ENCODE assay signal across 1 cellular context in the genomic region with DNA sequence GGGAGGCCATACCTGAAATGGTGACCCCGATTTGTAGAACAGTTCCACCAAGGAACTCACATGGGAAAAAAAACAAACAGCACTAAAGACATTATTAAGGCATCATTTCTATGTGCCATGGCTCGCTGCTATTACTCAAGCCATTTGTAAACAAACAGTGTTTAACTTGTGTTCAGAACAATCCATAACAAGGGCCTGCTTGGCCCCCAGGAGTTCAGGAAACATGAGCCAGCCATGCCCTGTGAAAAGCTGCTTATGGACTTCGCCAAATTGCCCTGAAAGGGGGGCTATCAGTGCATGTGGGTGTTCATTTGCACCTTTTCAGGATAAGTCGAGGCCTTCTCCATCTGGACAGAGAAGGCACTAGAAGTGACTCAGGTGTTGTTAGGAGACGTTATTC.
TF ChIP-seq lines count a peak whose summit lies in the region.

No MANE protein-coding gene starts in this region.

TF ChIP-seq in HepG2, 621 proteins besides CTCF, POLR2A, EP300 and RAD21 (continued from another document and continues in another):
- TF ChIP-seq, protein P1, sequence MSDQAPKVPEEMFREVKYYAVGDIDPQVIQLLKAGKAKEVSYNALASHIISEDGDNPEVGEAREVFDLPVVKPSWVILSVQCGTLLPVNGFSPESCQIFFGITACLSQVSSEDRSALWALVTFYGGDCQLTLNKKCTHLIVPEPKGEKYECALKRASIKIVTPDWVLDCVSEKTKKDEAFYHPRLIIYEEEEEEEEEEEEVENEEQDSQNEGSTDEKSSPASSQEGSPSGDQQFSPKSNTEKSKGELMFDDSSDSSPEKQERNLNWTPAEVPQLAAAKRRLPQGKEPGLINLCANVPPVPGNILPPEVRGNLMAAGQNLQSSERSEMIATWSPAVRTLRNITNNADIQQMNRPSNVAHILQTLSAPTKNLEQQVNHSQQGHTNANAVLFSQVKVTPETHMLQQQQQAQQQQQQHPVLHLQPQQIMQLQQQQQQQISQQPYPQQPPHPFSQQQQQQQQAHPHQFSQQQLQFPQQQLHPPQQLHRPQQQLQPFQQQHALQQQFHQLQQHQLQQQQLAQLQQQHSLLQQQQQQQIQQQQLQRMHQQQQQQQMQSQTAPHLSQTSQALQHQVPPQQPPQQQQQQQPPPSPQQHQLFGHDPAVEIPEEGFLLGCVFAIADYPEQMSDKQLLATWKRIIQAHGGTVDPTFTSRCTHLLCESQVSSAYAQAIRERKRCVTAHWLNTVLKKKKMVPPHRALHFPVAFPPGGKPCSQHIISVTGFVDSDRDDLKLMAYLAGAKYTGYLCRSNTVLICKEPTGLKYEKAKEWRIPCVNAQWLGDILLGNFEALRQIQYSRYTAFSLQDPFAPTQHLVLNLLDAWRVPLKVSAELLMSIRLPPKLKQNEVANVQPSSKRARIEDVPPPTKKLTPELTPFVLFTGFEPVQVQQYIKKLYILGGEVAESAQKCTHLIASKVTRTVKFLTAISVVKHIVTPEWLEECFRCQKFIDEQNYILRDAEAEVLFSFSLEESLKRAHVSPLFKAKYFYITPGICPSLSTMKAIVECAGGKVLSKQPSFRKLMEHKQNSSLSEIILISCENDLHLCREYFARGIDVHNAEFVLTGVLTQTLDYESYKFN (CRISPR knock-in tag; conservative IDR thresholded peaks at IDR 0.05): peak; percentile 79
- TF ChIP-seq, protein P2, sequence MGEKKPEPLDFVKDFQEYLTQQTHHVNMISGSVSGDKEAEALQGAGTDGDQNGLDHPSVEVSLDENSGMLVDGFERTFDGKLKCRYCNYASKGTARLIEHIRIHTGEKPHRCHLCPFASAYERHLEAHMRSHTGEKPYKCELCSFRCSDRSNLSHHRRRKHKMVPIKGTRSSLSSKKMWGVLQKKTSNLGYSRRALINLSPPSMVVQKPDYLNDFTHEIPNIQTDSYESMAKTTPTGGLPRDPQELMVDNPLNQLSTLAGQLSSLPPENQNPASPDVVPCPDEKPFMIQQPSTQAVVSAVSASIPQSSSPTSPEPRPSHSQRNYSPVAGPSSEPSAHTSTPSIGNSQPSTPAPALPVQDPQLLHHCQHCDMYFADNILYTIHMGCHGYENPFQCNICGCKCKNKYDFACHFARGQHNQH (CRISPR knock-in tag; IDR thresholded peaks at IDR 0.05): 0 out of 2 replicates have a peak, but pooled peaks have one; percentile 44
- TF ChIP-seq, protein P3, sequence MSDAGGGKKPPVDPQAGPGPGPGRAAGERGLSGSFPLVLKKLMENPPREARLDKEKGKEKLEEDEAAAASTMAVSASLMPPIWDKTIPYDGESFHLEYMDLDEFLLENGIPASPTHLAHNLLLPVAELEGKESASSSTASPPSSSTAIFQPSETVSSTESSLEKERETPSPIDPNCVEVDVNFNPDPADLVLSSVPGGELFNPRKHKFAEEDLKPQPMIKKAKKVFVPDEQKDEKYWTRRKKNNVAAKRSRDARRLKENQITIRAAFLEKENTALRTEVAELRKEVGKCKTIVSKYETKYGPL (CRISPR knock-in tag; IDR thresholded peaks at IDR 0.05): no peak
- TF ChIP-seq, protein P4, sequence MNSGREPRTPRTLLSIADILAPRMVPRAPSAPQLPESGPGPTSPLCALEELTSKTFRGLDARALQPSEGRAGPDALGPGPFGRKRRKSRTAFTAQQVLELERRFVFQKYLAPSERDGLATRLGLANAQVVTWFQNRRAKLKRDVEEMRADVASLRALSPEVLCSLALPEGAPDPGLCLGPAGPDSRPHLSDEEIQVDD (CRISPR knock-in tag; IDR thresholded peaks at IDR 0.05; ENCODE audit: borderline replicate concordance): no peak
- no peak for TF ChIP-seq ZFYVE20 (CRISPR knock-in tag; IDR thresholded peaks at IDR 0.05; ENCODE audit: borderline replicate concordance, low read depth)
- 0 out of 2 replicates have a peak, but pooled peaks have one; percentile 19 for TF ChIP-seq GABPB1 (CRISPR knock-in tag; IDR thresholded peaks at IDR 0.05)
- TF ChIP-seq CBFB (CRISPR knock-in tag; IDR thresholded peaks at IDR 0.05): no peak
- no peak for TF ChIP-seq ZNF451 (CRISPR knock-in tag; IDR thresholded peaks at IDR 0.05)
- no peak for TF ChIP-seq ZSCAN29 (CRISPR knock-in tag; conservative IDR thresholded peaks at IDR 0.05)
- peak; percentile 10; the same call in 1 of the 2 replicates for TF ChIP-seq FOSL2 (CRISPR knock-in tag; IDR thresholded peaks at IDR 0.05)
- TF ChIP-seq, protein P5, sequence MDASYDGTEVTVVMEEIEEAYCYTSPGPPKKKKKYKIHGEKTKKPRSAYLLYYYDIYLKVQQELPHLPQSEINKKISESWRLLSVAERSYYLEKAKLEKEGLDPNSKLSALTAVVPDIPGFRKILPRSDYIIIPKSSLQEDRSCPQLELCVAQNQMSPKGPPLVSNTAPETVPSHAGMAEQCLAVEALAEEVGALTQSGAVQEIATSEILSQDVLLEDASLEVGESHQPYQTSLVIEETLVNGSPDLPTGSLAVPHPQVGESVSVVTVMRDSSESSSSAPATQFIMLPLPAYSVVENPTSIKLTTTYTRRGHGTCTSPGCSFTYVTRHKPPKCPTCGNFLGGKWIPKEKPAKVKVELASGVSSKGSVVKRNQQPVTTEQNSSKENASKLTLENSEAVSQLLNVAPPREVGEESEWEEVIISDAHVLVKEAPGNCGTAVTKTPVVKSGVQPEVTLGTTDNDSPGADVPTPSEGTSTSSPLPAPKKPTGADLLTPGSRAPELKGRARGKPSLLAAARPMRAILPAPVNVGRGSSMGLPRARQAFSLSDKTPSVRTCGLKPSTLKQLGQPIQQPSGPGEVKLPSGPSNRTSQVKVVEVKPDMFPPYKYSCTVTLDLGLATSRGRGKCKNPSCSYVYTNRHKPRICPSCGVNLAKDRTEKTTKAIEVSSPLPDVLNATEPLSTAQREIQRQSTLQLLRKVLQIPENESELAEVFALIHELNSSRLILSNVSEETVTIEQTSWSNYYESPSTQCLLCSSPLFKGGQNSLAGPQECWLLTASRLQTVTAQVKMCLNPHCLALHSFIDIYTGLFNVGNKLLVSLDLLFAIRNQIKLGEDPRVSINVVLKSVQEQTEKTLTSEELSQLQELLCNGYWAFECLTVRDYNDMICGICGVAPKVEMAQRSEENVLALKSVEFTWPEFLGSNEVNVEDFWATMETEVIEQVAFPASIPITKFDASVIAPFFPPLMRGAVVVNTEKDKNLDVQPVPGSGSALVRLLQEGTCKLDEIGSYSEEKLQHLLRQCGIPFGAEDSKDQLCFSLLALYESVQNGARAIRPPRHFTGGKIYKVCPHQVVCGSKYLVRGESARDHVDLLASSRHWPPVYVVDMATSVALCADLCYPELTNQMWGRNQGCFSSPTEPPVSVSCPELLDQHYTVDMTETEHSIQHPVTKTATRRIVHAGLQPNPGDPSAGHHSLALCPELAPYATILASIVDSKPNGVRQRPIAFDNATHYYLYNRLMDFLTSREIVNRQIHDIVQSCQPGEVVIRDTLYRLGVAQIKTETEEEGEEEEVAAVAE (CRISPR knock-in tag; IDR thresholded peaks at IDR 0.05; ENCODE audit: borderline replicate concordance): no peak
- TF ChIP-seq FOXP1 (IDR thresholded peaks at IDR 0.05): no peak
- peak; percentile 83 for TF ChIP-seq FOXP1 (CRISPR knock-in tag; IDR thresholded peaks at IDR 0.05)
- TF ChIP-seq HOXA3 (CRISPR knock-in tag; IDR thresholded peaks at IDR 0.05): peak; percentile 47; the same call in 1 of the 2 replicates
- 0 out of 2 replicates have a peak, but pooled peaks have one; percentile 27 for TF ChIP-seq ZNF335 (CRISPR knock-in tag; IDR thresholded peaks at IDR 0.05)
- TF ChIP-seq, protein P6, sequence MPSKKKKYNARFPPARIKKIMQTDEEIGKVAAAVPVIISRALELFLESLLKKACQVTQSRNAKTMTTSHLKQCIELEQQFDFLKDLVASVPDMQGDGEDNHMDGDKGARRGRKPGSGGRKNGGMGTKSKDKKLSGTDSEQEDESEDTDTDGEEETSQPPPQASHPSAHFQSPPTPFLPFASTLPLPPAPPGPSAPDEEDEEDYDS (CRISPR knock-in tag; IDR thresholded peaks at IDR 0.05): no peak
- peak; percentile 66; the same call in 1 of the 2 replicates for TF ChIP-seq ZKSCAN8 (CRISPR knock-in tag; IDR thresholded peaks at IDR 0.05; ENCODE audit: borderline replicate concordance)
- TF ChIP-seq ZNF337 (CRISPR knock-in tag; IDR thresholded peaks at IDR 0.05; ENCODE audit: borderline replicate concordance, low read depth): no peak
- TF ChIP-seq, protein P7, sequence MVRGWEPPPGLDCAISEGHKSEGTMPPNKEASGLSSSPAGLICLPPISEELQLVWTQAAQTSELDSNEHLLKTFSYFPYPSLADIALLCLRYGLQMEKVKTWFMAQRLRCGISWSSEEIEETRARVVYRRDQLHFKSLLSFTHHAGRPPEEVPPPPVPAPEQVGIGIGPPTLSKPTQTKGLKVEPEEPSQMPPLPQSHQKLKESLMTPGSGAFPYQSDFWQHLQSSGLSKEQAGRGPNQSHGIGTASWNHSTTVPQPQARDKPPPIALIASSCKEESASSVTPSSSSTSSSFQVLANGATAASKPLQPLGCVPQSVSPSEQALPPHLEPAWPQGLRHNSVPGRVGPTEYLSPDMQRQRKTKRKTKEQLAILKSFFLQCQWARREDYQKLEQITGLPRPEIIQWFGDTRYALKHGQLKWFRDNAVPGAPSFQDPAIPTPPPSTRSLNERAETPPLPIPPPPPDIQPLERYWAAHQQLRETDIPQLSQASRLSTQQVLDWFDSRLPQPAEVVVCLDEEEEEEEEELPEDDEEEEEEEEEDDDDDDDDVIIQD (CRISPR knock-in tag; IDR thresholded peaks at IDR 0.05; ENCODE audit: low read depth): 0 out of 2 replicates have a peak, but pooled peaks have one; percentile 56
- TF ChIP-seq, protein P8, sequence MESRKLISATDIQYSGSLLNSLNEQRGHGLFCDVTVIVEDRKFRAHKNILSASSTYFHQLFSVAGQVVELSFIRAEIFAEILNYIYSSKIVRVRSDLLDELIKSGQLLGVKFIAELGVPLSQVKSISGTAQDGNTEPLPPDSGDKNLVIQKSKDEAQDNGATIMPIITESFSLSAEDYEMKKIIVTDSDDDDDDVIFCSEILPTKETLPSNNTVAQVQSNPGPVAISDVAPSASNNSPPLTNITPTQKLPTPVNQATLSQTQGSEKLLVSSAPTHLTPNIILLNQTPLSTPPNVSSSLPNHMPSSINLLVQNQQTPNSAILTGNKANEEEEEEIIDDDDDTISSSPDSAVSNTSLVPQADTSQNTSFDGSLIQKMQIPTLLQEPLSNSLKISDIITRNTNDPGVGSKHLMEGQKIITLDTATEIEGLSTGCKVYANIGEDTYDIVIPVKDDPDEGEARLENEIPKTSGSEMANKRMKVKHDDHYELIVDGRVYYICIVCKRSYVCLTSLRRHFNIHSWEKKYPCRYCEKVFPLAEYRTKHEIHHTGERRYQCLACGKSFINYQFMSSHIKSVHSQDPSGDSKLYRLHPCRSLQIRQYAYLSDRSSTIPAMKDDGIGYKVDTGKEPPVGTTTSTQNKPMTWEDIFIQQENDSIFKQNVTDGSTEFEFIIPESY (CRISPR knock-in tag; IDR thresholded peaks at IDR 0.05): peak; percentile 32; the same call in 1 of the 2 replicates
- no peak for TF ChIP-seq NR2F6 (IDR thresholded peaks at IDR 0.05)
- TF ChIP-seq NR2F6 (CRISPR knock-in tag; IDR thresholded peaks at IDR 0.05): no peak
- no peak for TF ChIP-seq ZNF616 (CRISPR knock-in tag; IDR thresholded peaks at IDR 0.05; ENCODE audit: low read depth)
- TF ChIP-seq MIER3 (CRISPR knock-in tag; IDR thresholded peaks at IDR 0.05; ENCODE audit: borderline replicate concordance): peak; percentile 61; the same call in 1 of the 2 replicates
- TF ChIP-seq ZNF430 (CRISPR knock-in tag; IDR thresholded peaks at IDR 0.05): 0 out of 2 replicates have a peak, but pooled peaks have one; percentile 45
- no peak for TF ChIP-seq SOX13 (IDR thresholded peaks at IDR 0.05)
- TF ChIP-seq SOX13 (CRISPR knock-in tag; conservative IDR thresholded peaks at IDR 0.05 in 1 of 2, IDR thresholded peaks at IDR 0.05 in 1 of 2): peak in 1 of 2 experiments; percentile 86; a peak in 2 of 4 replicates
- no peak for TF ChIP-seq ZNF577 (CRISPR knock-in tag; IDR thresholded peaks at IDR 0.05; ENCODE audit: borderline replicate concordance, low read depth)
- TF ChIP-seq MED1 (CRISPR knock-in tag; IDR thresholded peaks at IDR 0.05): 0 out of 2 replicates have a peak, but pooled peaks have one; percentile 29
- TF ChIP-seq ZNF10 (CRISPR knock-in tag; IDR thresholded peaks at IDR 0.05; ENCODE audit: borderline replicate concordance, low read depth): no peak
- TF ChIP-seq TP53 (CRISPR knock-in tag; conservative IDR thresholded peaks at IDR 0.05): no peak
- TF ChIP-seq, protein P9, sequence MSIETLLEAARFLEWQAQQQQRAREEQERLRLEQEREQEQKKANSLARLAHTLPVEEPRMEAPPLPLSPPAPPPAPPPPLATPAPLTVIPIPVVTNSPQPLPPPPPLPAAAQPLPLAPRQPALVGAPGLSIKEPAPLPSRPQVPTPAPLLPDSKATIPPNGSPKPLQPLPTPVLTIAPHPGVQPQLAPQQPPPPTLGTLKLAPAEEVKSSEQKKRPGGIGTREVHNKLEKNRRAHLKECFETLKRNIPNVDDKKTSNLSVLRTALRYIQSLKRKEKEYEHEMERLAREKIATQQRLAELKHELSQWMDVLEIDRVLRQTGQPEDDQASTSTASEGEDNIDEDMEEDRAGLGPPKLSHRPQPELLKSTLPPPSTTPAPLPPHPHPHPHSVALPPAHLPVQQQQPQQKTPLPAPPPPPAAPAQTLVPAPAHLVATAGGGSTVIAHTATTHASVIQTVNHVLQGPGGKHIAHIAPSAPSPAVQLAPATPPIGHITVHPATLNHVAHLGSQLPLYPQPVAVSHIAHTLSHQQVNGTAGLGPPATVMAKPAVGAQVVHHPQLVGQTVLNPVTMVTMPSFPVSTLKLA (IDR thresholded peaks at IDR 0.05): no peak
- TF ChIP-seq RARA (CRISPR knock-in tag; IDR thresholded peaks at IDR 0.05): 0 out of 2 replicates have a peak, but pooled peaks have one; percentile 34
- TF ChIP-seq, protein P10, sequence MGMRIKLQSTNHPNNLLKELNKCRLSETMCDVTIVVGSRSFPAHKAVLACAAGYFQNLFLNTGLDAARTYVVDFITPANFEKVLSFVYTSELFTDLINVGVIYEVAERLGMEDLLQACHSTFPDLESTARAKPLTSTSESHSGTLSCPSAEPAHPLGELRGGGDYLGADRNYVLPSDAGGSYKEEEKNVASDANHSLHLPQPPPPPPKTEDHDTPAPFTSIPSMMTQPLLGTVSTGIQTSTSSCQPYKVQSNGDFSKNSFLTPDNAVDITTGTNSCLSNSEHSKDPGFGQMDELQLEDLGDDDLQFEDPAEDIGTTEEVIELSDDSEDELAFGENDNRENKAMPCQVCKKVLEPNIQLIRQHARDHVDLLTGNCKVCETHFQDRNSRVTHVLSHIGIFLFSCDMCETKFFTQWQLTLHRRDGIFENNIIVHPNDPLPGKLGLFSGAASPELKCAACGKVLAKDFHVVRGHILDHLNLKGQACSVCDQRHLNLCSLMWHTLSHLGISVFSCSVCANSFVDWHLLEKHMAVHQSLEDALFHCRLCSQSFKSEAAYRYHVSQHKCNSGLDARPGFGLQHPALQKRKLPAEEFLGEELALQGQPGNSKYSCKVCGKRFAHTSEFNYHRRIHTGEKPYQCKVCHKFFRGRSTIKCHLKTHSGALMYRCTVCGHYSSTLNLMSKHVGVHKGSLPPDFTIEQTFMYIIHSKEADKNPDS (CRISPR knock-in tag; IDR thresholded peaks at IDR 0.05): no peak
- TF ChIP-seq, protein P11, sequence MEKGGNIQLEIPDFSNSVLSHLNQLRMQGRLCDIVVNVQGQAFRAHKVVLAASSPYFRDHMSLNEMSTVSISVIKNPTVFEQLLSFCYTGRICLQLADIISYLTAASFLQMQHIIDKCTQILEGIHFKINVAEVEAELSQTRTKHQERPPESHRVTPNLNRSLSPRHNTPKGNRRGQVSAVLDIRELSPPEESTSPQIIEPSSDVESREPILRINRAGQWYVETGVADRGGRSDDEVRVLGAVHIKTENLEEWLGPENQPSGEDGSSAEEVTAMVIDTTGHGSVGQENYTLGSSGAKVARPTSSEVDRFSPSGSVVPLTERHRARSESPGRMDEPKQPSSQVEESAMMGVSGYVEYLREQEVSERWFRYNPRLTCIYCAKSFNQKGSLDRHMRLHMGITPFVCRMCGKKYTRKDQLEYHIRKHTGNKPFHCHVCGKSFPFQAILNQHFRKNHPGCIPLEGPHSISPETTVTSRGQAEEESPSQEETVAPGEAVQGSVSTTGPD (CRISPR knock-in tag; IDR thresholded peaks at IDR 0.05): no peak
